Comparison of ENCODE assay signal across 19 cellular contexts in genomic region chr1:66607458-66607857, GRCh38.
DNase-seq lines count a peak whose midpoint lies in the region; ATAC-seq and TF ChIP-seq lines count a peak whose summit lies in the region.
"Had no signal": no experiment of that assay in that cellular context is flagged by ENCODE, and none has a peak within 500 bp of the region (broad histone marks: within the 10 kb centered on the region; RNA-seq: fewer than 3 reads in every experiment).

No MANE protein-coding gene starts in this region.

- H3K9me2 ChIP-seq in Loucy (replicated peaks; ENCODE audit: low read depth, low read length): no peaks in the 10 kb centered on the region

- H3K79me2 ChIP-seq in Loucy (ENCODE audit: insufficient read depth, low read length): no peaks in the 10 kb centered on the region

- H3K9me3 ChIP-seq in Loucy (ENCODE audit: insufficient read depth, low read depth, low read length): no peaks in the 10 kb centered on the region
- H3K9me3 ChIP-seq: transverse colon had no signal

- no peaks in the 10 kb centered on the region for H3K36me3 Mint-ChIP-seq in stimulated activated memory B cell treated with anti-CD40 and anti-IgM and Interleukin-4, amounts not matched to agents 10 μg/mL and 1 μg/mL and 100 μg/mL, for 72 hours

- H3K4me1 ChIP-seq in Loucy (ENCODE audit: insufficient read depth, low read length, poor library complexity, severe bottlenecking): no peaks in the 10 kb centered on the region
- H3K4me1 ChIP-seq: transverse colon had no signal

- H3K9me3 Mint-ChIP-seq in stimulated activated memory B cell treated with anti-CD40 and anti-IgM and Interleukin-4, amounts not matched to agents 10 μg/mL and 1 μg/mL and 100 μg/mL, for 72 hours: no peaks in the 10 kb centered on the region
- H3K9me3 Mint-ChIP-seq: activated naive CD8-positive, alpha-beta T cell treated with anti-CD3 and anti-CD28 coated beads, Interleukin-2, amount 50 U/mL, for 24 hours; activated T-cell treated with anti-CD3 and anti-CD28 coated beads, Interleukin-2, amount 50 U/mL, for 4 hours; central memory CD8-positive, alpha-beta T cell; neural crest cell had no signal

- no peaks in the 10 kb centered on the region for H3K27me3 ChIP-seq in Loucy (ENCODE audit: insufficient read depth, low read length, poor library complexity, severe bottlenecking)
- H3K27me3 ChIP-seq: transverse colon had no signal

- no peak overlapping the region for H3K4me3 Mint-ChIP-seq in stimulated activated memory B cell treated with anti-CD40 and anti-IgM and Interleukin-4, amounts not matched to agents 10 μg/mL and 1 μg/mL and 100 μg/mL, for 72 hours
- H3K4me3 Mint-ChIP-seq: activated naive CD8-positive, alpha-beta T cell treated with anti-CD3 and anti-CD28 coated beads, Interleukin-2, amount 50 U/mL, for 24 hours; activated T-cell treated with anti-CD3 and anti-CD28 coated beads, Interleukin-2, amount 50 U/mL, for 4 hours; central memory CD8-positive, alpha-beta T cell; neural crest cell; T-helper 17 cell had no signal

- no peak for ATAC-seq in GM18873 (IDR thresholded peaks at IDR 0.05; ENCODE audit: low FRiP score, unreplicated experiment)
- ATAC-seq in stimulated activated memory B cell treated with anti-CD40 and anti-IgM and Interleukin-4, amounts not matched to agents 10 μg/mL and 1 μg/mL and 100 μg/mL, for 72 hours: no peak
- ATAC-seq: activated naive CD8-positive, alpha-beta T cell treated with anti-CD3 and anti-CD28 coated beads, Interleukin-2, amount 50 U/mL, for 24 hours; activated T-cell treated with anti-CD3 and anti-CD28 coated beads, Interleukin-2, amount 50 U/mL, for 4 hours; right cardiac atrium; T-helper 17 cell had no signal

- H2AFZ ChIP-seq in Loucy (ENCODE audit: low read length): 0 out of 2 replicates have a peak overlapping the region, but pooled peaks have one; percentile 9

- no peaks in the 10 kb centered on the region for H3F3A ChIP-seq in Loucy (ENCODE audit: low read depth)

- H3K27ac Mint-ChIP-seq in stimulated activated memory B cell treated with anti-CD40 and anti-IgM and Interleukin-4, amounts not matched to agents 10 μg/mL and 1 μg/mL and 100 μg/mL, for 72 hours: no peak overlapping the region
- H3K27ac Mint-ChIP-seq: activated naive CD8-positive, alpha-beta T cell treated with anti-CD3 and anti-CD28 coated beads, Interleukin-2, amount 50 U/mL, for 24 hours; T-helper 17 cell had no signal

- H3K4me3 ChIP-seq in Loucy (ENCODE audit: low read length, poor library complexity, severe bottlenecking): no peak overlapping the region
- no peak overlapping the region for H3K4me3 ChIP-seq in cardiac fibroblast (replicated peaks in 1 of 2; ENCODE audit: low read depth in 2 of 2, low read length in 2 of 2)
- H3K4me3 ChIP-seq: transverse colon had no signal

- TF ChIP-seq CTCF in Loucy (conservative IDR thresholded peaks at IDR 0.05; ENCODE audit: low read length) (peak; percentile 74), cardiac fibroblast (IDR thresholded peaks at IDR 0.05; ENCODE audit: low read depth, low read length) (peak; percentile 4)

- peaks cover 23% of the 10 kb centered on the region for H3K27me3 Mint-ChIP-seq in stimulated activated memory B cell treated with anti-CD40 and anti-IgM and Interleukin-4, amounts not matched to agents 10 μg/mL and 1 μg/mL and 100 μg/mL, for 72 hours

- no peaks in the 10 kb centered on the region for H3K36me3 ChIP-seq in Loucy (ENCODE audit: insufficient read depth, low read length)
- H3K36me3 ChIP-seq: transverse colon had no signal

- H3K4me1 Mint-ChIP-seq in stimulated activated memory B cell treated with anti-CD40 and anti-IgM and Interleukin-4, amounts not matched to agents 10 μg/mL and 1 μg/mL and 100 μg/mL, for 72 hours: no peaks in the 10 kb centered on the region
- H3K4me1 Mint-ChIP-seq: activated naive CD8-positive, alpha-beta T cell treated with anti-CD3 and anti-CD28 coated beads, Interleukin-2, amount 50 U/mL, for 24 hours; central memory CD8-positive, alpha-beta T cell; neural crest cell; T-helper 17 cell had no signal

- no peak overlapping the region for H3K9ac ChIP-seq in Loucy (ENCODE audit: low read depth, low read length, poor library complexity, severe bottlenecking)

- no peaks in the 10 kb centered on the region for H4K20me1 ChIP-seq in Loucy (ENCODE audit: insufficient read depth, low read length, poor library complexity, severe bottlenecking)

- peak; percentile 4 for DNase-seq in stimulated activated CD4-positive, alpha-beta T cell treated with anti-CD3 and anti-CD28 coated beads, Interleukin-15, amount 100 ng/mL, for 24 hours
- no peak for DNase-seq in stimulated activated CD4-positive, alpha-beta T cell treated with anti-CD3 and anti-CD28 coated beads, Interleukin-1b, Interleukin-23, amount 100 ng/mL, for 48 hours
- DNase-seq in cardiac fibroblast (ENCODE audit: low read depth in 2 of 2) (no peak), ACHN (no peak)
- DNase-seq in activated CD4-positive, CD25-positive, alpha-beta regulatory T cell (lab: John Stamatoyannopoulos, UW): no peak
- DNase-seq: activated naive CD8-positive, alpha-beta T cell treated with anti-CD3 and anti-CD28 coated beads, Interleukin-2, amount 50 U/mL, for 24 hours; activated T-cell treated with anti-CD3 and anti-CD28 coated beads, Interleukin-2, amount 50 U/mL, for 4 hours; AML-193; mesenchymal stem cell; NCI-H1694; right cardiac atrium; stimulated activated CD4-positive, alpha-beta T cell treated with anti-CD3 and anti-CD28 coated beads, Interleukin-4, amount 100 ng/mL, for 24 hours; T-helper 17 cell; transverse colon had no signal

- in situ Hi-C loops in ACHN (cut with HindIII; ENCODE audit: low pct_ligation_motif_present, low pct_unique_long_range_greater_than_20kb, low sequenced_read_pairs): no loop called here

- H3K4me2 ChIP-seq in Loucy (ENCODE audit: low read depth, low read length, poor library complexity, severe bottlenecking): no peak overlapping the region
